ENCODE assay signal across 14 cellular contexts in genomic region chr6:12606616-12607015, GRCh38.
DNase-seq lines count a peak whose midpoint lies in the region; ATAC-seq, FAIRE-seq and TF ChIP-seq lines count a peak whose summit lies in the region.
"Had no signal": no experiment of that assay in that cellular context is flagged by ENCODE, and none has a peak within 500 bp of the region (broad histone marks: within the 10 kb centered on the region; RNA-seq: fewer than 3 reads in every experiment).

No MANE protein-coding gene starts in this region.

- H2BK120ac ChIP-seq in neuronal stem cell (ENCODE audit: low read depth, low read length): no peak overlapping the region

- no peak overlapping the region for H2BK15ac ChIP-seq in neuronal stem cell (ENCODE audit: low read length)

- no peaks in the 10 kb centered on the region for H3K79me1 ChIP-seq in neuronal stem cell (ENCODE audit: low read depth, low read length)

- no peak overlapping the region for H4K8ac ChIP-seq in neuronal stem cell (ENCODE audit: low read depth, low read length)

- H3K9ac ChIP-seq in OCI-LY1 (ENCODE audit: low read length) (no peak overlapping the region; the same call in 1 of the 2 replicates), neuronal stem cell (ENCODE audit: low read depth, low read length, poor library complexity) (peak overlapping the region; percentile 53)

- WGBS in neuronal stem cell (ENCODE audit: extremely low coverage in 2 of 2, insufficient read length in 2 of 2, insufficient replicate concordance in 1 of 2), 2 donors: no CpG with 5 or more reads among the region's 6 CpGs

- H3K9me3 ChIP-seq in OCI-LY1 (ENCODE audit: low read length) (no peaks in the 10 kb centered on the region), neuronal stem cell (replicated peaks in 1 of 2; ENCODE audit: control insufficient read depth in 2 of 2, insufficient read depth in 1 of 2, low read depth in 1 of 2, low read length in 2 of 2) (no peaks in the 10 kb centered on the region)
- H3K9me3 ChIP-seq: Caco-2, HAP-1 had no signal

- no peak overlapping the region for H3K27ac ChIP-seq in OCI-LY1 (ENCODE audit: low read depth, low read length, poor library complexity, severe bottlenecking)
- H3K27ac ChIP-seq in caudate nucleus (ENCODE audit: low read depth, low read length): peak overlapping the region; percentile 38
- no peak overlapping the region for H3K27ac ChIP-seq in neuronal stem cell (replicated peaks; ENCODE audit: low read length)

- H4K20me1 ChIP-seq in OCI-LY1 (ENCODE audit: insufficient read depth, low read length): no peaks in the 10 kb centered on the region

- H2BK12ac ChIP-seq in neuronal stem cell (ENCODE audit: low read length): no peak overlapping the region

- H3K36me3 ChIP-seq in OCI-LY1 (ENCODE audit: insufficient read depth, low read length) (no peaks in the 10 kb centered on the region), neuronal stem cell (replicated peaks in 1 of 2; ENCODE audit: control insufficient read depth in 2 of 2, insufficient read depth in 2 of 2, low read length in 2 of 2) (no peaks in the 10 kb centered on the region)
- H3K36me3 ChIP-seq: HAP-1 had no signal

- no peak overlapping the region for H3K4ac ChIP-seq in neuronal stem cell (ENCODE audit: low read length)

- no peak for ATAC-seq in Right ventricle myocardium superior (ENCODE audit: poor library complexity)
- ATAC-seq: CD8-positive, alpha-beta T cell had no signal

- DNase-seq in GM19239 (ENCODE audit: insufficient read length, low spot score): no peak
- peak in 34 of 61 donors; percentile 5 to 64 (median 32) for DNase-seq in caudate nucleus (lab: John Stamatoyannopoulos, UW)
- DNase-seq in neuronal stem cell (ENCODE audit: low spot score): no peak
- DNase-seq in UCSD-AML1 (lab: John Stamatoyannopoulos, UW; ENCODE audit: unreplicated experiment): no peak
- DNase-seq in stimulated activated CD4-positive, alpha-beta T cell treated with anti-CD3 and anti-CD28 coated beads, Interleukin-2, amount 100 ng/mL, for 48 hours: no peak
- no peak for DNase-seq in cerebellar nuclear complex (lab: John Stamatoyannopoulos, UW)
- no peak for DNase-seq in Right ventricle myocardium superior
- DNase-seq: Caco-2; CD8-positive, alpha-beta T cell; DND-41; GF-D8 had no signal

- H3F3A ChIP-seq in OCI-LY1 (ENCODE audit: insufficient read depth, low read length): no peaks in the 10 kb centered on the region

- no peak overlapping the region for H3K23ac ChIP-seq in neuronal stem cell (ENCODE audit: low read depth, low read length, poor library complexity)

- no peak overlapping the region for H2AK5ac ChIP-seq in neuronal stem cell (ENCODE audit: low read depth, low read length)

- no peaks in the 10 kb centered on the region for H3K9me2 ChIP-seq in OCI-LY1 (ENCODE audit: low read depth, low read length)

- H3K4me3 ChIP-seq in OCI-LY1 (ENCODE audit: low read depth, low read length, poor library complexity, severe bottlenecking) (no peak overlapping the region), neuronal stem cell (ENCODE audit: low read length in 2 of 2) (no peak overlapping the region)
- H3K4me3 ChIP-seq: HAP-1, K562 had no signal

- H3K18ac ChIP-seq in neuronal stem cell (ENCODE audit: low read length): peak overlapping the region; percentile 7

- H4K91ac ChIP-seq in neuronal stem cell (ENCODE audit: low read depth, low read length, poor library complexity): no peak overlapping the region

- H2AFZ ChIP-seq in OCI-LY1 (ENCODE audit: low read length) (peak overlapping the region; percentile 67), neuronal stem cell (ENCODE audit: low read length) (no peak overlapping the region)

- H3K14ac ChIP-seq in neuronal stem cell (ENCODE audit: low read length): no peak overlapping the region

- FAIRE-seq in GM19239 (lab: Jason Lieb, UNC): peak; percentile 26

- intact Hi-C loops in Right ventricle myocardium superior (cut with DNase I): loop anchor here (5.0 to 10.0 kb wide), 3 partner anchors 212 to 1022 kb away; no protein-coding TSS in a partner anchor

- no peaks in the 10 kb centered on the region for H3K79me2 ChIP-seq in OCI-LY1 (ENCODE audit: insufficient read depth, low read length)

- no peak overlapping the region for H2BK5ac ChIP-seq in neuronal stem cell (ENCODE audit: low read length)

- TF ChIP-seq CTCF in OCI-LY1 (IDR thresholded peaks at IDR 0.05; ENCODE audit: low read length): no peak

- no peak overlapping the region for H3K4me2 ChIP-seq in OCI-LY1 (ENCODE audit: low read length)
- H3K4me2 ChIP-seq in neuronal stem cell (ENCODE audit: insufficient read depth, low read length, poor library complexity, severe bottlenecking): no peak overlapping the region

- H3K4me1 ChIP-seq in OCI-LY1 (ENCODE audit: insufficient read depth, low read length, severe bottlenecking) (peaks cover 74% of the 10 kb centered on the region), neuronal stem cell (ENCODE audit: control insufficient read depth in 2 of 2, insufficient read depth in 1 of 2, low read depth in 1 of 2, low read length in 2 of 2) (peaks cover 0 to 1% of the 10 kb centered on the region in 2 donors)
- H3K4me1 ChIP-seq: HAP-1 had no signal

- no peaks in the 10 kb centered on the region for H3K27me3 ChIP-seq in OCI-LY1 (ENCODE audit: insufficient read depth, low read length)
- no peaks in the 10 kb centered on the region for H3K27me3 ChIP-seq in neuronal stem cell (ENCODE audit: control insufficient read depth in 3 of 3, insufficient read depth in 3 of 3, low read depth in 1 of 3, low read length in 3 of 3)

Comparison
In these comparisons a context has a peak if more than half of its experiments do, and no peak if none do; other contexts are left out.
1. DNase-seq: peak in caudate nucleus (34 of 61); none in GM19239 (single experiment), neuronal stem cell (single experiment), UCSD-AML1 (single experiment), stimulated activated CD4-positive, alpha-beta T cell treated with anti-CD3 and anti-CD28 coated beads, Interleukin-2, amount 100 ng/mL, for 48 hours (0 of 2), cerebellar nuclear complex (0 of 2) and Right ventricle myocardium superior (single experiment).